Comparison of ENCODE assay signal across 1 cellular context in the genomic region with DNA sequence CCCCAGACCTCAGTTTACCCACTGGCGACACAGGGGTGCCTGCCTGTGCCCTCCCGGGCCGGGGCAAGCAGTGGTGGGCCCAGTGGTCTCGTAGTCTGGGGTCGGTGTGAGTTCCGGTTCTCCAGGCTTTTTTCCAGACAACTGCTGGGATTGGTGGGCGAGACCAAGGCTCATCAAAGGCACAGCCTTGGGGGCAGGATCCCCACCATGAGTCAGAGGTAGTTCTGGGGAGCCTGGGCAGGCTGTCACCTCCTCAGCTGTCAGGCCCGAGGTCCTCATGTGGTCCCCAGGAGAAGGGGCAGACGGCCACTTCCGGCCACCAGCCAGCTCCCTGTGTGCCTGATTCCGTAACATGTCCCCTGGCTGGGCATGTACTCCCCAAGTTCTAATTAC.
TF ChIP-seq lines count a peak whose summit lies in the region.

No MANE protein-coding gene starts in this region.

TF ChIP-seq in HCT116, 20 proteins besides CTCF, POLR2A, EP300 and RAD21 (continued from another document):
- TF ChIP-seq, protein P1, sequence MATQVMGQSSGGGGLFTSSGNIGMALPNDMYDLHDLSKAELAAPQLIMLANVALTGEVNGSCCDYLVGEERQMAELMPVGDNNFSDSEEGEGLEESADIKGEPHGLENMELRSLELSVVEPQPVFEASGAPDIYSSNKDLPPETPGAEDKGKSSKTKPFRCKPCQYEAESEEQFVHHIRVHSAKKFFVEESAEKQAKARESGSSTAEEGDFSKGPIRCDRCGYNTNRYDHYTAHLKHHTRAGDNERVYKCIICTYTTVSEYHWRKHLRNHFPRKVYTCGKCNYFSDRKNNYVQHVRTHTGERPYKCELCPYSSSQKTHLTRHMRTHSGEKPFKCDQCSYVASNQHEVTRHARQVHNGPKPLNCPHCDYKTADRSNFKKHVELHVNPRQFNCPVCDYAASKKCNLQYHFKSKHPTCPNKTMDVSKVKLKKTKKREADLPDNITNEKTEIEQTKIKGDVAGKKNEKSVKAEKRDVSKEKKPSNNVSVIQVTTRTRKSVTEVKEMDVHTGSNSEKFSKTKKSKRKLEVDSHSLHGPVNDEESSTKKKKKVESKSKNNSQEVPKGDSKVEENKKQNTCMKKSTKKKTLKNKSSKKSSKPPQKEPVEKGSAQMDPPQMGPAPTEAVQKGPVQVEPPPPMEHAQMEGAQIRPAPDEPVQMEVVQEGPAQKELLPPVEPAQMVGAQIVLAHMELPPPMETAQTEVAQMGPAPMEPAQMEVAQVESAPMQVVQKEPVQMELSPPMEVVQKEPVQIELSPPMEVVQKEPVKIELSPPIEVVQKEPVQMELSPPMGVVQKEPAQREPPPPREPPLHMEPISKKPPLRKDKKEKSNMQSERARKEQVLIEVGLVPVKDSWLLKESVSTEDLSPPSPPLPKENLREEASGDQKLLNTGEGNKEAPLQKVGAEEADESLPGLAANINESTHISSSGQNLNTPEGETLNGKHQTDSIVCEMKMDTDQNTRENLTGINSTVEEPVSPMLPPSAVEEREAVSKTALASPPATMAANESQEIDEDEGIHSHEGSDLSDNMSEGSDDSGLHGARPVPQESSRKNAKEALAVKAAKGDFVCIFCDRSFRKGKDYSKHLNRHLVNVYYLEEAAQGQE (IDR thresholded peaks at IDR 0.05; ENCODE audit: low read depth): no peak
- TF ChIP-seq ZNF274 (IDR thresholded peaks at IDR 0.05; ENCODE audit: low read depth, low read length) (no peak), EZH2 (IDR thresholded peaks at IDR 0.05) (no peak), ZFX (IDR thresholded peaks at IDR 0.05) (no peak), CBX3 (IDR thresholded peaks at IDR 0.05; ENCODE audit: low read depth) (no peak)
- TF ChIP-seq, protein P2, sequence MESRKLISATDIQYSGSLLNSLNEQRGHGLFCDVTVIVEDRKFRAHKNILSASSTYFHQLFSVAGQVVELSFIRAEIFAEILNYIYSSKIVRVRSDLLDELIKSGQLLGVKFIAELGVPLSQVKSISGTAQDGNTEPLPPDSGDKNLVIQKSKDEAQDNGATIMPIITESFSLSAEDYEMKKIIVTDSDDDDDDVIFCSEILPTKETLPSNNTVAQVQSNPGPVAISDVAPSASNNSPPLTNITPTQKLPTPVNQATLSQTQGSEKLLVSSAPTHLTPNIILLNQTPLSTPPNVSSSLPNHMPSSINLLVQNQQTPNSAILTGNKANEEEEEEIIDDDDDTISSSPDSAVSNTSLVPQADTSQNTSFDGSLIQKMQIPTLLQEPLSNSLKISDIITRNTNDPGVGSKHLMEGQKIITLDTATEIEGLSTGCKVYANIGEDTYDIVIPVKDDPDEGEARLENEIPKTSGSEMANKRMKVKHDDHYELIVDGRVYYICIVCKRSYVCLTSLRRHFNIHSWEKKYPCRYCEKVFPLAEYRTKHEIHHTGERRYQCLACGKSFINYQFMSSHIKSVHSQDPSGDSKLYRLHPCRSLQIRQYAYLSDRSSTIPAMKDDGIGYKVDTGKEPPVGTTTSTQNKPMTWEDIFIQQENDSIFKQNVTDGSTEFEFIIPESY (IDR thresholded peaks at IDR 0.05; ENCODE audit: extremely low read depth, insufficient replicate concordance, low read length): no peak
- TF ChIP-seq, protein P3, sequence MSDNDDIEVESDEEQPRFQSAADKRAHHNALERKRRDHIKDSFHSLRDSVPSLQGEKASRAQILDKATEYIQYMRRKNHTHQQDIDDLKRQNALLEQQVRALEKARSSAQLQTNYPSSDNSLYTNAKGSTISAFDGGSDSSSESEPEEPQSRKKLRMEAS (IDR thresholded peaks at IDR 0.05): no peak
